Comparison of ENCODE assay signal across 2 cellular contexts in the genomic region with DNA sequence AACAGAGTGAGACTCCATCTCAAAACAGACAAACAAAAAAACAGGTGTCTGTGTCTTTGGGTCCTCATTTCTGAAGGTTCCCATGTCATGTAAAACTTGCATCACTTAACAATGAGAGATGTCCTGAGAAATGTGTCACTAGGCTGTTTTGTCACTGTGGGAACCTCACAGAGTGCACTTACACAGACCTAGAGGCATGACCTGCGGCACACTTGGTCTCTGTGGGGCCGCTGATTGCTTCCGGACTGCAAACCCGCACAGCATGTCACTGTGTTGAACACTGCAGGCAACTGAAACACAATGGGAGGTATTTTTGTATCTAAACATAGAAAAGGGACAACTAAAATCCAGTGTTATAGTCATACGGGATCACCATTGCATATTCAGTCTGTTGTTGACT.
TF ChIP-seq lines count a peak whose summit lies in the region.

No MANE protein-coding gene starts in this region.

TF ChIP-seq in SK-N-SH, 30 proteins besides CTCF, POLR2A, EP300 and RAD21 (continued from another document):
- TF ChIP-seq, protein P1, sequence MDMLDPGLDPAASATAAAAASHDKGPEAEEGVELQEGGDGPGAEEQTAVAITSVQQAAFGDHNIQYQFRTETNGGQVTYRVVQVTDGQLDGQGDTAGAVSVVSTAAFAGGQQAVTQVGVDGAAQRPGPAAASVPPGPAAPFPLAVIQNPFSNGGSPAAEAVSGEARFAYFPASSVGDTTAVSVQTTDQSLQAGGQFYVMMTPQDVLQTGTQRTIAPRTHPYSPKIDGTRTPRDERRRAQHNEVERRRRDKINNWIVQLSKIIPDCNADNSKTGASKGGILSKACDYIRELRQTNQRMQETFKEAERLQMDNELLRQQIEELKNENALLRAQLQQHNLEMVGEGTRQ (IDR thresholded peaks at IDR 0.05; ENCODE audit: borderline replicate concordance, low read depth, low read length): no peak
- TF ChIP-seq NFIC (IDR thresholded peaks at IDR 0.05; ENCODE audit: borderline replicate concordance) (no peak), FOSL2 (IDR thresholded peaks at IDR 0.05; ENCODE audit: borderline replicate concordance, low read depth) (no peak), JUND (IDR thresholded peaks at IDR 0.05) (no peak), SMC3 (IDR thresholded peaks at IDR 0.05; ENCODE audit: low read depth, low read length) (no peak)
- TF ChIP-seq, protein P2, sequence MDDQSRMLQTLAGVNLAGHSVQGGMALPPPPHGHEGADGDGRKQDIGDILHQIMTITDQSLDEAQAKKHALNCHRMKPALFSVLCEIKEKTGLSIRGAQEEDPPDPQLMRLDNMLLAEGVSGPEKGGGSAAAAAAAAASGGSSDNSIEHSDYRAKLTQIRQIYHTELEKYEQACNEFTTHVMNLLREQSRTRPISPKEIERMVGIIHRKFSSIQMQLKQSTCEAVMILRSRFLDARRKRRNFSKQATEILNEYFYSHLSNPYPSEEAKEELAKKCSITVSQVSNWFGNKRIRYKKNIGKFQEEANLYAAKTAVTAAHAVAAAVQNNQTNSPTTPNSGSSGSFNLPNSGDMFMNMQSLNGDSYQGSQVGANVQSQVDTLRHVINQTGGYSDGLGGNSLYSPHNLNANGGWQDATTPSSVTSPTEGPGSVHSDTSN (IDR thresholded peaks at IDR 0.05): no peak
TF ChIP-seq in SK-N-SH: peak in this region for 0.

TF ChIP-seq in SK-N-SH treated with all-trans-retinoic acid at 6 μM for 48 hours, 23 proteins besides CTCF, POLR2A, EP300 and RAD21 (continued from another document):
- TF ChIP-seq, protein P3, sequence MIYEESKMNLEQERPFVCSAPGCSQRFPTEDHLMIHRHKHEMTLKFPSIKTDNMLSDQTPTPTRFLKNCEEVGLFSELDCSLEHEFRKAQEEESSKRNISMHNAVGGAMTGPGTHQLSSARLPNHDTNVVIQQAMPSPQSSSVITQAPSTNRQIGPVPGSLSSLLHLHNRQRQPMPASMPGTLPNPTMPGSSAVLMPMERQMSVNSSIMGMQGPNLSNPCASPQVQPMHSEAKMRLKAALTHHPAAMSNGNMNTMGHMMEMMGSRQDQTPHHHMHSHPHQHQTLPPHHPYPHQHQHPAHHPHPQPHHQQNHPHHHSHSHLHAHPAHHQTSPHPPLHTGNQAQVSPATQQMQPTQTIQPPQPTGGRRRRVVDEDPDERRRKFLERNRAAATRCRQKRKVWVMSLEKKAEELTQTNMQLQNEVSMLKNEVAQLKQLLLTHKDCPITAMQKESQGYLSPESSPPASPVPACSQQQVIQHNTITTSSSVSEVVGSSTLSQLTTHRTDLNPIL (CRISPR knock-in tag; IDR thresholded peaks at IDR 0.05; ENCODE audit: low read depth): no peak
- TF ChIP-seq ZFP3 (CRISPR knock-in tag; IDR thresholded peaks at IDR 0.05) (no peak), GLIS3 (CRISPR knock-in tag; IDR thresholded peaks at IDR 0.05) (no peak), BACH2 (CRISPR knock-in tag; IDR thresholded peaks at IDR 0.05; ENCODE audit: borderline replicate concordance) (no peak), OSR1 (CRISPR knock-in tag; IDR thresholded peaks at IDR 0.05) (no peak), PPARA (CRISPR knock-in tag; IDR thresholded peaks at IDR 0.05; ENCODE audit: borderline replicate concordance) (no peak), ESRRG (CRISPR knock-in tag; IDR thresholded peaks at IDR 0.05) (no peak), TOX (CRISPR knock-in tag; IDR thresholded peaks at IDR 0.05; ENCODE audit: borderline replicate concordance) (no peak), ISL1 (CRISPR knock-in tag; IDR thresholded peaks at IDR 0.05) (no peak)
- TF ChIP-seq, protein P4, sequence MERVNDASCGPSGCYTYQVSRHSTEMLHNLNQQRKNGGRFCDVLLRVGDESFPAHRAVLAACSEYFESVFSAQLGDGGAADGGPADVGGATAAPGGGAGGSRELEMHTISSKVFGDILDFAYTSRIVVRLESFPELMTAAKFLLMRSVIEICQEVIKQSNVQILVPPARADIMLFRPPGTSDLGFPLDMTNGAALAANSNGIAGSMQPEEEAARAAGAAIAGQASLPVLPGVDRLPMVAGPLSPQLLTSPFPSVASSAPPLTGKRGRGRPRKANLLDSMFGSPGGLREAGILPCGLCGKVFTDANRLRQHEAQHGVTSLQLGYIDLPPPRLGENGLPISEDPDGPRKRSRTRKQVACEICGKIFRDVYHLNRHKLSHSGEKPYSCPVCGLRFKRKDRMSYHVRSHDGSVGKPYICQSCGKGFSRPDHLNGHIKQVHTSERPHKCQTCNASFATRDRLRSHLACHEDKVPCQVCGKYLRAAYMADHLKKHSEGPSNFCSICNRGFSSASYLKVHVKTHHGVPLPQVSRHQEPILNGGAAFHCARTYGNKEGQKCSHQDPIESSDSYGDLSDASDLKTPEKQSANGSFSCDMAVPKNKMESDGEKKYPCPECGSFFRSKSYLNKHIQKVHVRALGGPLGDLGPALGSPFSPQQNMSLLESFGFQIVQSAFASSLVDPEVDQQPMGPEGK (CRISPR knock-in tag; IDR thresholded peaks at IDR 0.05; ENCODE audit: borderline replicate concordance): no peak
TF ChIP-seq in SK-N-SH treated with all-trans-retinoic acid at 6 μM for 48 hours: peak in this region for 0.
